Comparison of ENCODE assay signal across 17 cellular contexts in the genomic region with DNA sequence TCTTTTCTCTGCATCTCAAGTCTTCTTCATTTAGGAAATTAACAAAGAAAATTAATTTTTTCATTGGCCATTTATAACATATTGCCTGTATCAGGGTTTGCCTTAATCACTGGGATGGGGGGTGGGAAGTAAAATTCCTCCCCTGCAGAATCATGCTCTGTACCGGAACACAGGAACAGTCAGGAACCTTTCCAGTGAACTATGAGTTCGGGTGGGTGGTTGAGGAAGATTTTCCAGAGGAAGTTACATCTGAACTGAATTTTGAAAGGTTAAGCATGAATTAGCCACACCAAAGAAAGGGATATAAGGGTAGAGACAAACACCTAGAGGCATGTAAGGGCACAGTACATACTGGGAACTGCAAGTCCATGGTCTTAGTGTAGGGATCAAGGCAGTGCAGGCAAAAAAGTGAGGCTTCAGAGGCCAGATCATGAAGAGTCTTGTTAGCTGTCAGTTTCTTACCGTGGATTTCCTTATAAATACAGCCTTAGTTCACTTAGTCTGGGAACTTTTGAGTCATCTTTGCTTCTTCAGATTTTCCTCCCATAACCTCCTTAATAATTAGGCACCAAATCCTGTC. TPM values are rescaled to one million over a fixed set of nuclear protein-coding genes. Genes with fewer than 3 reads are reported as not detected.
DNase-seq lines count a peak whose midpoint lies in the region; ATAC-seq and TF ChIP-seq lines count a peak whose summit lies in the region.
"Had no signal": no experiment of that assay in that cellular context is flagged by ENCODE, and none has a peak within 500 bp of the region (broad histone marks: within the 10 kb centered on the region; RNA-seq: fewer than 3 reads in every experiment).

No MANE protein-coding gene starts in this region.

- H3K4me3 Mint-ChIP-seq in activated CD4-positive, alpha-beta memory T cell treated with anti-CD3 and anti-CD28 coated beads for 36 hours = no peak overlapping the region
- H3K4me3 Mint-ChIP-seq in activated CD4-positive, alpha-beta memory T cell treated with anti-CD3 and anti-CD28 coated beads, Interleukin-2, amount 10 ng/mL, durations not matched to agents 7 days and 5 days = no peak overlapping the region
- H3K4me3 Mint-ChIP-seq in activated B cell treated with CpG ODN at 0.5 μM for 24 hours = no peak overlapping the region

- no TSS peak for BruUV-seq in PC-9 (replicated peaks; lab: Mats Ljungman, UMichigan)

- no peak overlapping the region for H3K4ac ChIP-seq in trophoblast cell (ENCODE audit: low read depth, low read length)

- WGBS in trophoblast cell (ENCODE audit: extremely low coverage, insufficient coverage, insufficient read length) = no CpG with 5 or more reads among the region's 3 CpGs

- H3K4me1 Mint-ChIP-seq in activated CD4-positive, alpha-beta memory T cell treated with anti-CD3 and anti-CD28 coated beads for 36 hours (ENCODE audit: low read depth) = peaks cover 35% of the 10 kb centered on the region
- H3K4me1 Mint-ChIP-seq in activated CD4-positive, alpha-beta memory T cell treated with anti-CD3 and anti-CD28 coated beads, Interleukin-2, amount 10 ng/mL, durations not matched to agents 7 days and 5 days = no peaks in the 10 kb centered on the region
- H3K4me1 Mint-ChIP-seq in activated B cell treated with CpG ODN at 0.5 μM for 24 hours = peaks cover 50% of the 10 kb centered on the region

- no peak overlapping the region for H3K27ac ChIP-seq in trophoblast cell (ENCODE audit: low read depth, low read length)
- no peak overlapping the region for H3K27ac ChIP-seq in PC-9
- H3K27ac ChIP-seq: upper lobe of left lung had no signal

- H3K36me3 Mint-ChIP-seq in activated CD4-positive, alpha-beta memory T cell treated with anti-CD3 and anti-CD28 coated beads for 36 hours = no peaks in the 10 kb centered on the region
- no peaks in the 10 kb centered on the region for H3K36me3 Mint-ChIP-seq in activated CD4-positive, alpha-beta memory T cell treated with anti-CD3 and anti-CD28 coated beads, Interleukin-2, amount 10 ng/mL, durations not matched to agents 7 days and 5 days (ENCODE audit: low read depth)
- peaks cover 3% of the 10 kb centered on the region for H3K36me3 Mint-ChIP-seq in activated B cell treated with CpG ODN at 0.5 μM for 24 hours (ENCODE audit: low read depth)

- H4K8ac ChIP-seq in trophoblast cell (ENCODE audit: low read depth, low read length) = no peak overlapping the region

- no peaks in the 10 kb centered on the region for H3K79me2 ChIP-seq in trophoblast cell (ENCODE audit: control insufficient read depth, insufficient read depth, low read length, poor library complexity)
- no peaks in the 10 kb centered on the region for H3K79me2 ChIP-seq in PC-9 (ENCODE audit: low read depth)

- DNase-seq in activated CD4-positive, alpha-beta memory T cell treated with anti-CD3 and anti-CD28 coated beads for 36 hours = no peak
- DNase-seq in activated CD4-positive, alpha-beta memory T cell treated with anti-CD3 and anti-CD28 coated beads, Interleukin-2, amount 10 ng/mL, durations not matched to agents 7 days and 5 days = no peak
- DNase-seq in activated B cell treated with CpG ODN at 0.5 μM for 24 hours (no peak), epithelial cell of esophagus (ENCODE audit: low read depth) (peak; percentile 57), trophoblast cell (peak; percentile 13 to 39), GM13977 (ENCODE audit: low spot score) (no peak), PC-9 (no peak)
- no peak for DNase-seq in activated CD8-positive, alpha-beta memory T cell treated with anti-CD3 and anti-CD28 coated beads, Interleukin-2, amount 50 U/mL, for 48 hours
- DNase-seq: activated CD4-positive, alpha-beta T cell treated with anti-CD3 and anti-CD28 coated beads, Interleukin-2, amount 50 U/mL, for 48 hours; activated naive CD4-positive, alpha-beta T cell treated with Interleukin-2 at 50 U/mL for 16 hours; EL; islet precursor cell; midbrain; NCI-H2081; NCI-H526; stimulated activated CD4-positive, alpha-beta T cell treated with anti-CD3 and anti-CD28 coated beads, Interleukin-4, amount 100 ng/mL, for 4 hours; upper lobe of left lung had no signal

- ATAC-seq in activated B cell treated with CpG ODN at 0.5 μM for 24 hours (ENCODE audit: low read depth) = peak; percentile 10

- TF ChIP-seq CTCF in activated B cell treated with CpG ODN at 0.5 μM for 24 hours (IDR thresholded peaks at IDR 0.05) = no peak
- no peak for TF ChIP-seq CTCF in epithelial cell of esophagus (IDR thresholded peaks at IDR 0.05; ENCODE audit: insufficient read depth, low read depth, low read length, missing control alignments)
- no peak for TF ChIP-seq CTCF in GM13977 (IDR thresholded peaks at IDR 0.05; ENCODE audit: extremely low read depth, insufficient read depth, missing control alignments)
- TF ChIP-seq CTCF in PC-9 (conservative IDR thresholded peaks at IDR 0.05) = no peak

- no peaks in the 10 kb centered on the region for H3F3A ChIP-seq in PC-9 (ENCODE audit: insufficient read depth, low read depth)

- POLR2A ChIA-PET in activated CD4-positive, alpha-beta memory T cell treated with anti-CD3 and anti-CD28 coated beads for 36 hours (lab: Charles Lee) = no interaction called here
- POLR2A ChIA-PET in activated CD4-positive, alpha-beta memory T cell treated with anti-CD3 and anti-CD28 coated beads, Interleukin-2, amount 10 ng/mL, durations not matched to agents 7 days and 5 days (lab: Charles Lee) = no interaction called here
- POLR2A ChIA-PET in activated B cell treated with CpG ODN at 0.5 μM for 24 hours (lab: Charles Lee) = interaction anchor here (1.3 to 2.3 kb wide), 2 partner anchors 55 to 56 kb away, joined by 7 read pairs; partner anchors contain the start of gene FAM117B
- POLR2A ChIA-PET in PC-9 (lab: Charles Lee; ENCODE audit: unreplicated experiment) = no interaction called here

- H3K18ac ChIP-seq in trophoblast cell (ENCODE audit: low read length) = no peak overlapping the region

- no peaks in the 10 kb centered on the region for H3K27me3 Mint-ChIP-seq in activated CD4-positive, alpha-beta memory T cell treated with anti-CD3 and anti-CD28 coated beads for 36 hours
- no peaks in the 10 kb centered on the region for H3K27me3 Mint-ChIP-seq in activated CD4-positive, alpha-beta memory T cell treated with anti-CD3 and anti-CD28 coated beads, Interleukin-2, amount 10 ng/mL, durations not matched to agents 7 days and 5 days
- H3K27me3 Mint-ChIP-seq in activated B cell treated with CpG ODN at 0.5 μM for 24 hours = no peaks in the 10 kb centered on the region

- no peak overlapping the region for H4K12ac ChIP-seq in trophoblast cell (ENCODE audit: low read depth, low read length)

- H3K79me1 ChIP-seq in trophoblast cell (ENCODE audit: low read length) = no peaks in the 10 kb centered on the region

- H3K36me3 ChIP-seq in trophoblast cell (ENCODE audit: control insufficient read depth in 1 of 2, insufficient read depth in 2 of 2, low read length in 2 of 2) = no peaks in the 10 kb centered on the region
- no peaks in the 10 kb centered on the region for H3K36me3 ChIP-seq in PC-9 (ENCODE audit: low read depth)
- H3K36me3 ChIP-seq: upper lobe of left lung had no signal

- H3K4me3 ChIP-seq in epithelial cell of esophagus (ENCODE audit: low read length) (no peak overlapping the region), trophoblast cell (ENCODE audit: low read depth, low read length) (no peak overlapping the region), PC-9 (no peak overlapping the region)
- H3K4me3 ChIP-seq: upper lobe of left lung had no signal

- in situ Hi-C loops in GM13977 (cut with MboI; ENCODE audit: low pct_unique_long_range_greater_than_20kb, low sequenced_read_pairs, unreplicated experiment) = no loop called here

- H3K23ac ChIP-seq in trophoblast cell (ENCODE audit: low read length) = no peak overlapping the region

- no peak overlapping the region for H4K91ac ChIP-seq in trophoblast cell (ENCODE audit: low read depth, low read length)

- H3K9me3 Mint-ChIP-seq in activated CD4-positive, alpha-beta memory T cell treated with anti-CD3 and anti-CD28 coated beads for 36 hours = no peaks in the 10 kb centered on the region
- no peaks in the 10 kb centered on the region for H3K9me3 Mint-ChIP-seq in activated CD4-positive, alpha-beta memory T cell treated with anti-CD3 and anti-CD28 coated beads, Interleukin-2, amount 10 ng/mL, durations not matched to agents 7 days and 5 days
- H3K9me3 Mint-ChIP-seq in activated B cell treated with CpG ODN at 0.5 μM for 24 hours = no peaks in the 10 kb centered on the region

- no peak overlapping the region for H2BK120ac ChIP-seq in trophoblast cell (ENCODE audit: insufficient read depth, low read length, poor library complexity)

- H3K4me1 ChIP-seq in trophoblast cell (ENCODE audit: control insufficient read depth in 1 of 2, insufficient read depth in 2 of 2, low read length in 2 of 2) (peaks cover 3 to 5% of the 10 kb centered on the region in 2 experiments), PC-9 (replicated peaks; ENCODE audit: insufficient read depth) (no peaks in the 10 kb centered on the region)
- H3K4me1 ChIP-seq: upper lobe of left lung had no signal

- no peaks in the 10 kb centered on the region for H3K27me3 ChIP-seq in trophoblast cell (ENCODE audit: insufficient read depth, low read length)
- no peaks in the 10 kb centered on the region for H3K27me3 ChIP-seq in PC-9 (ENCODE audit: insufficient read depth, low read depth)
- H3K27me3 ChIP-seq: upper lobe of left lung had no signal

- H3K9me3 ChIP-seq in trophoblast cell (ENCODE audit: insufficient read depth, low read depth, low read length) (no peaks in the 10 kb centered on the region), PC-9 (ENCODE audit: insufficient read depth, low read depth) (no peaks in the 10 kb centered on the region)
- H3K9me3 ChIP-seq: upper lobe of left lung had no signal

- H2BK5ac ChIP-seq in trophoblast cell (ENCODE audit: low read depth, low read length, poor library complexity) = no peak overlapping the region

- H3K27ac Mint-ChIP-seq in activated CD4-positive, alpha-beta memory T cell treated with anti-CD3 and anti-CD28 coated beads for 36 hours = peak overlapping the region; percentile 59
- no peak overlapping the region for H3K27ac Mint-ChIP-seq in activated CD4-positive, alpha-beta memory T cell treated with anti-CD3 and anti-CD28 coated beads, Interleukin-2, amount 10 ng/mL, durations not matched to agents 7 days and 5 days
- H3K27ac Mint-ChIP-seq in activated B cell treated with CpG ODN at 0.5 μM for 24 hours = peak overlapping the region; percentile 33

- H3K9me2 ChIP-seq in PC-9 (ENCODE audit: insufficient read depth) = no peaks in the 10 kb centered on the region

- no peaks in the 10 kb centered on the region for H4K20me1 ChIP-seq in PC-9 (ENCODE audit: insufficient read depth)

- CTCF ChIA-PET in activated CD4-positive, alpha-beta memory T cell treated with anti-CD3 and anti-CD28 coated beads for 36 hours (lab: Charles Lee) = no interaction called here
- CTCF ChIA-PET in activated CD4-positive, alpha-beta memory T cell treated with anti-CD3 and anti-CD28 coated beads, Interleukin-2, amount 10 ng/mL, durations not matched to agents 7 days and 5 days (lab: Charles Lee) = no interaction called here
- CTCF ChIA-PET in activated B cell treated with CpG ODN at 0.5 μM for 24 hours (lab: Charles Lee) (no interaction called here), PC-9 (lab: Charles Lee) (no interaction called here)

- H2BK12ac ChIP-seq in trophoblast cell (ENCODE audit: low read length) = no peak overlapping the region

- H2AFZ ChIP-seq in trophoblast cell (ENCODE audit: insufficient read depth, low read length, poor library complexity) (no peak overlapping the region), PC-9 (no peak overlapping the region)

- H3K4me2 ChIP-seq in trophoblast cell (ENCODE audit: low read length) (no peak overlapping the region), PC-9 (no peak overlapping the region)

- intact Hi-C loops in activated CD4-positive, alpha-beta memory T cell treated with anti-CD3 and anti-CD28 coated beads for 36 hours (cut with micrococcal nuclease) = no loop called here
- intact Hi-C loops in activated B cell treated with CpG ODN at 0.5 μM for 24 hours (cut with micrococcal nuclease) (no loop called here), PC-9 (cut with micrococcal nuclease; ENCODE audit: unreplicated experiment) (no loop called here)

- H3K14ac ChIP-seq in trophoblast cell (ENCODE audit: low read length) = no peak overlapping the region

- no peak overlapping the region for H2AK5ac ChIP-seq in trophoblast cell (ENCODE audit: low read length)

- no peak overlapping the region for H3K9ac ChIP-seq in trophoblast cell (ENCODE audit: low read length)

RNA-seq across cellular contexts. Expression of gene FAM117B, which starts 55.6 kb away (rescaled TPM):
- total RNA-seq in activated CD4-positive, alpha-beta memory T cell treated with anti-CD3 and anti-CD28 coated beads for 36 hours = 1 to 10 TPM; 5.8 to 5.9 TPM
- total RNA-seq in activated CD4-positive, alpha-beta memory T cell treated with anti-CD3 and anti-CD28 coated beads, Interleukin-2, amount 10 ng/mL, durations not matched to agents 7 days and 5 days = 1 to 10 TPM; 4.3 to 5.2 TPM
- total RNA-seq in activated B cell treated with CpG ODN at 0.5 μM for 24 hours (21.3 and 22.5 TPM in 2 replicates), PC-9 (2021) (8.2 and 8.8 TPM in 2 replicates)
- polyA plus RNA-seq in trophoblast cell (2013) = 3.9 and 4.1 TPM in 2 replicates

Comparison
In these comparisons a context has a peak if more than half of its experiments do, and no peak if none do; other contexts are left out.
1. DNase-seq: peak in epithelial cell of esophagus (single experiment) and trophoblast cell (2 of 2); none in activated CD4-positive, alpha-beta memory T cell treated with anti-CD3 and anti-CD28 coated beads for 36 hours (single experiment), activated CD4-positive, alpha-beta memory T cell treated with anti-CD3 and anti-CD28 coated beads, Interleukin-2, amount 10 ng/mL, durations not matched to agents 7 days and 5 days (single experiment), activated B cell treated with CpG ODN at 0.5 μM for 24 hours (single experiment), GM13977 (single experiment), PC-9 (0 of 2) and activated CD8-positive, alpha-beta memory T cell treated with anti-CD3 and anti-CD28 coated beads, Interleukin-2, amount 50 U/mL, for 48 hours (single experiment).